In the genomic region with DNA sequence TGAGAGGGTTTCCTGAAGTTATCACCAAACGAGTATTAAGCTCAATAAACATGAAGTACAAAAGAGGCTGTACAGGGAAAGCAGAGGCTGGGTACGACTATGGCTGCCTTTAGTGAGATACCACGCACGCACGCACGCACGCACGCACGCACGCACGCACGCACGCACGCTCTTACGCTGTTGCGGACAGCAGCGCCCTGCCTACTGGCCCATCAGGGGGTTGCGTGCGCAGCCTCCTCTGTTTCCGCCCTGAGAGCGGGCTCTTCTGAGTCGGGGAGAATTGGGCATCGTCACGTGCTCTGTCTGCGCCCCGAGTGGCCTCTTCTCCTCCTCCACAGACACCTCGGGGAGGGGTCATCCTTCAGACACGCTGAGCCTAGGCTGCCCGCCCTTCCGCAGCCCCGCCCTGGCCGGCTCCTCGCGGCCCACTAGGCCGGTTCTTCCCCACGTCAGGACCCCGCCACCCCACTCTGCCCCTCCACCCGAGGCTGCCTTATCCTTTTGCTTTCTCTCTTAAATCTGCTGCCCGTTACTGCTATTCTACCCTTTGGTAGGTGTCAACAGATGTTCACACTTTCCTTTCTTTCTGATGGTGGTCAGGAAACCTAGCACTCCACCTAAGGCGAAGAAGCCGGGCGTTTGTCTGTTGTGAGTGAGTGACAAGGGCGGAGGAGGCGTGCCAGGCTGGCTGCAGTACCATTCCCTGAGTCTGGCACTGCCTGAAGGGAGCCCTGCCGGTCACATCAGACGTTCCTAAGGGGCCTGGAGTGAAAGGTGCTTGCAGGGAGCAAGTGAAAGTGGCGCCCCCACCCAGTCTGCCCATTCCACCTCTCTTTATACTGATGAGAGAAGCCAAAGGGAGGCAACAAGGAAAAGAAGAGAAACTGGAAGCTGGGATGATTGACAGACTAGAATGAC, we compare ENCODE assay signal across 13 cellular contexts.
DNase-seq lines count a peak whose midpoint lies in the region; ATAC-seq and TF ChIP-seq lines count a peak whose summit lies in the region.
"Had no signal": no experiment of that assay in that cellular context is flagged by ENCODE, and none has a peak within 500 bp of the region (broad histone marks: within the 10 kb centered on the region; RNA-seq: fewer than 3 reads in every experiment).

No MANE protein-coding gene starts in this region.

- H3K9me3 ChIP-seq in esophagus muscularis mucosa (no peaks in the 10 kb centered on the region), spleen (no peaks in the 10 kb centered on the region)
- H3K9me3 ChIP-seq: Caco-2, HAP-1 had no signal

- DNase-seq in H7 (peak; percentile 49), NCI-H69 (lab: John Stamatoyannopoulos, UW) (peak; percentile 42), esophagus muscularis mucosa (ENCODE audit: extremely low spot score) (peak; percentile 86), spleen (peak; percentile 69), glomerular visceral epithelial cell (ENCODE audit: extremely low spot score) (no peak)
- DNase-seq: Caco-2, NCI-H187 treated with DMSO at 0.1 percent for 48 hours, NCI-H526 treated with DMSO at 0.1 percent for 48 hours had no signal

- H3K27ac ChIP-seq in esophagus muscularis mucosa (replicated peaks in 1 of 4), result no peak overlapping the region
- no peak overlapping the region for H3K27ac ChIP-seq in spleen
- H3K27ac ChIP-seq: KMS-11 had no signal

- WGBS in esophagus muscularis mucosa, result 87% methylated on average over 45 of the region's 47 CpGs
- 82 to 87% (median 83%) methylated on average over 45 to 47 of the region's 47 CpGs for WGBS in spleen, 5 donors

- TF ChIP-seq CTCF in esophagus muscularis mucosa (IDR thresholded peaks at IDR 0.05) (no peak), spleen (IDR thresholded peaks at IDR 0.05 in 8 of 11, conservative IDR thresholded peaks at IDR 0.05 in 3 of 11) (no peak)

- H3K4me1 ChIP-seq in esophagus muscularis mucosa (no peaks in the 10 kb centered on the region), spleen (no peaks in the 10 kb centered on the region)
- H3K4me1 ChIP-seq: Caco-2, HAP-1 had no signal

- intact Hi-C loops in esophagus muscularis mucosa (cut with DNase I), result no loop called here
- intact Hi-C loops in spleen (cut with DNase I; ENCODE audit: low total_unique reads), result no loop called here

- H3K4me3 ChIP-seq in H7 (ENCODE audit: insufficient read depth, low read depth, low read length) (no peak overlapping the region), esophagus muscularis mucosa (no peak overlapping the region), spleen (no peak overlapping the region)
- H3K4me3 ChIP-seq: HAP-1 had no signal

- H3K36me3 ChIP-seq in H7 (replicated peaks; ENCODE audit: control insufficient read depth, insufficient read depth, low read length) (no peaks in the 10 kb centered on the region), esophagus muscularis mucosa (no peaks in the 10 kb centered on the region), spleen (no peaks in the 10 kb centered on the region)
- H3K36me3 ChIP-seq: HAP-1 had no signal

- ATAC-seq in HG02678 (IDR thresholded peaks at IDR 0.05; ENCODE audit: unreplicated experiment) (no peak), HG03342 (IDR thresholded peaks at IDR 0.05; ENCODE audit: unreplicated experiment) (no peak)
- ATAC-seq: HepG2 had no signal

- H3K27me3 ChIP-seq in H7 (ENCODE audit: control insufficient read depth, insufficient read depth, low read length) (no peaks in the 10 kb centered on the region), esophagus muscularis mucosa (no peaks in the 10 kb centered on the region), spleen (replicated peaks in 1 of 7) (peaks cover 0 to 23% (median 0%) of the 10 kb centered on the region in 7 donors)

- TF ChIP-seq EP300 in esophagus muscularis mucosa (IDR thresholded peaks at IDR 0.05), result no peak

- TF ChIP-seq POLR2A in esophagus muscularis mucosa (IDR thresholded peaks at IDR 0.05; ENCODE audit: low read depth), result no peak
- no peak for TF ChIP-seq POLR2A in spleen (IDR thresholded peaks at IDR 0.05)
